Comparison of ENCODE assay signal across 10 cellular contexts in the genomic region with DNA sequence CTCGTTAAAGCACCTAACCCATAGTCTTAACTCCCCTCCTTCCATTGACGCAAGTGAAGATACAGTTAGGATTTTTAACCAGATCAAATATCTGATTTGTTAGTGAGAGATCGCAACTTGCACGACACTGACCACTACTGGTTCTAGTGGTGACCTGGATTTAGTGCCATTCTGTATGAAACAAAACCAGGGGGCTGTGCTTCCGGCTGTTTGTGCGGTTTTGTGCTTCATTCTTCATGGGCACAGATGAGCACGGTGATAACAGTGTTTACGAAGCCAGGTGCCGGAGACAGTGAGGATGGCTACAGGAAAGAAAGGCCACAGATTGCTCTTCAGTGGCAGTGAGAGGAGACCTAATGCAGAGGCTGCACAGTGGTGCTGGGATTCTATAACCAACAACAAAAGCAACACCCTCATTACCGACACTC.
DNase-seq lines count a peak whose midpoint lies in the region; ATAC-seq and TF ChIP-seq lines count a peak whose summit lies in the region.
"Had no signal": no experiment of that assay in that cellular context is flagged by ENCODE, and none has a peak within 500 bp of the region (broad histone marks: within the 10 kb centered on the region; RNA-seq: fewer than 3 reads in every experiment).

No MANE protein-coding gene starts in this region.

- TF ChIP-seq CTCF in GM20000 (IDR thresholded peaks at IDR 0.05; ENCODE audit: extremely low read depth, missing control alignments) (no peak), prostate gland (IDR thresholded peaks at IDR 0.05) (peak in 1 of 4 experiments; percentile 41), GM13977 (IDR thresholded peaks at IDR 0.05; ENCODE audit: extremely low read depth, insufficient read depth, missing control alignments) (no peak)

- no peaks in the 10 kb centered on the region for H3K9me3 ChIP-seq in SJCRH30 (replicated peaks)
- H3K9me3 ChIP-seq in prostate gland: no peaks in the 10 kb centered on the region
- H3K9me3 ChIP-seq: neutrophil had no signal

- in situ Hi-C loops in GM13977 (cut with MboI; ENCODE audit: low pct_unique_long_range_greater_than_20kb, low sequenced_read_pairs, unreplicated experiment): no loop called here

- intact Hi-C loops in prostate gland (cut with DNase I): no loop called here

- DNase-seq in GM20000 (ENCODE audit: low spot score) (peak; percentile 45), SJCRH30 (peak; percentile 54 to 71), amniotic epithelial cell (ENCODE audit: low read depth) (peak; percentile 64), prostate gland (ENCODE audit: low spot score) (peak; percentile 28), SIG-M5 treated with dmso at 0.1 percent for 504 hours (lab: John Stamatoyannopoulos, UW; ENCODE audit: unreplicated experiment) (no peak), GM13977 (ENCODE audit: low spot score) (no peak)

- H3K4me1 ChIP-seq in SJCRH30: peaks cover 21% of the 10 kb centered on the region
- H3K4me1 ChIP-seq in prostate gland (replicated peaks): no peaks in the 10 kb centered on the region

- H3K36me3 ChIP-seq in SJCRH30 (no peaks in the 10 kb centered on the region), prostate gland (no peaks in the 10 kb centered on the region)
- H3K36me3 ChIP-seq: neutrophil had no signal

- H3K4me3 ChIP-seq in SJCRH30: no peak overlapping the region
- no peak overlapping the region for H3K4me3 ChIP-seq in prostate gland

- ATAC-seq in HG03521 (IDR thresholded peaks at IDR 0.05; ENCODE audit: unreplicated experiment) (no peak), GM21447 (IDR thresholded peaks at IDR 0.05; ENCODE audit: unreplicated experiment) (no peak)
- ATAC-seq: Panc1 had no signal

- TF ChIP-seq POLR2A in prostate gland (IDR thresholded peaks at IDR 0.05): no peak

- H3K27me3 ChIP-seq in SJCRH30 (peaks cover 44% of the 10 kb centered on the region), prostate gland (replicated peaks; ENCODE audit: insufficient read depth) (no peaks in the 10 kb centered on the region)
- H3K27me3 ChIP-seq: neutrophil had no signal

- 16% methylated on average over 10 of the region's 10 CpGs for WGBS in prostate gland

- H3K27ac ChIP-seq in SJCRH30 (no peak overlapping the region), prostate gland (peak overlapping the region in 1 of 2 donors; percentile 15)
- H3K27ac ChIP-seq: neutrophil had no signal

Comparison
In these comparisons a context has a peak if more than half of its experiments do, and no peak if none do; other contexts are left out.
1. DNase-seq: peak in GM20000 (single experiment), SJCRH30 (2 of 2), amniotic epithelial cell (single experiment) and prostate gland (single experiment); none in SIG-M5 treated with dmso at 0.1 percent for 504 hours (single experiment) and GM13977 (single experiment).